ENCODE assay signal across 9 cellular contexts in genomic region chr1:38804062-38804886, GRCh38. TPM values are rescaled to one million over a fixed set of nuclear protein-coding genes. Genes with fewer than 3 reads are reported as not detected.
DNase-seq lines count a peak whose midpoint lies in the region; ATAC-seq and TF ChIP-seq lines count a peak whose summit lies in the region.
"Had no signal": no experiment of that assay in that cellular context is flagged by ENCODE, and none has a peak within 500 bp of the region (broad histone marks: within the 10 kb centered on the region; RNA-seq: fewer than 3 reads in every experiment).

No MANE protein-coding gene starts in this region.

- H3K27me3 Mint-ChIP-seq in type B pancreatic cell: peaks cover 73% of the 10 kb centered on the region

- H3K4me1 Mint-ChIP-seq in type B pancreatic cell (ENCODE audit: unreplicated experiment): no peaks in the 10 kb centered on the region

- DNase-seq in left ventricle myocardium inferior (no peak), left cardiac atrium (no peak), type B pancreatic cell (ENCODE audit: extremely low spot score, unreplicated experiment) (no peak), SK-N-DZ (ENCODE audit: low spot score) (no peak), HCEC 1CT (no peak)
- no peak for DNase-seq in activated CD4-positive, alpha-beta T cell treated with anti-CD3 and anti-CD28 coated beads, Interleukin-2, amount 50 U/mL, for 1 hour

- no peak for ATAC-seq in left cardiac atrium

- intact Hi-C loops in left ventricle myocardium inferior (cut with micrococcal nuclease): no loop called here
- intact Hi-C loops in left cardiac atrium (cut with DNase I): no loop called here

- no peak for TF ChIP-seq CTCF in left ventricle myocardium inferior (IDR thresholded peaks at IDR 0.05; ENCODE audit: borderline replicate concordance)
- TF ChIP-seq CTCF in WI38 (IDR thresholded peaks at IDR 0.05; ENCODE audit: low read depth, low read length): no peak
- no peak for TF ChIP-seq CTCF in type B pancreatic cell (conservative IDR thresholded peaks at IDR 0.05)

- H3K27me3 ChIP-seq in left ventricle myocardium inferior (ENCODE audit: low read depth): peaks cover 89% of the 10 kb centered on the region
- H3K27me3 ChIP-seq in iPS-15b (ENCODE audit: control insufficient read depth, insufficient read depth, low read length): peaks cover 69% of the 10 kb centered on the region

- H3K4me1 ChIP-seq in left ventricle myocardium inferior (peaks cover 4% of the 10 kb centered on the region), iPS-15b (ENCODE audit: control insufficient read depth, insufficient read depth, low read length) (no peaks in the 10 kb centered on the region)

- H3K4me3 ChIP-seq in left ventricle myocardium inferior (peak overlapping the region; percentile 52), WI38 (ENCODE audit: low read depth, low read length) (peak overlapping the region; percentile 35; the same call in 1 of the 2 replicates), iPS-15b (ENCODE audit: low read depth, low read length) (peak overlapping the region; percentile 43)

- no peaks in the 10 kb centered on the region for H3K36me3 Mint-ChIP-seq in type B pancreatic cell

- no peaks in the 10 kb centered on the region for H3K36me3 ChIP-seq in left ventricle myocardium inferior
- no peaks in the 10 kb centered on the region for H3K36me3 ChIP-seq in iPS-15b (ENCODE audit: control insufficient read depth, insufficient read depth, low read length)

- peak overlapping the region; percentile 47 for H3K9ac ChIP-seq in iPS-15b (ENCODE audit: low read depth, low read length)

- no peak overlapping the region for H3K27ac ChIP-seq in left ventricle myocardium inferior (replicated peaks)

- no peaks in the 10 kb centered on the region for H3K9me3 Mint-ChIP-seq in type B pancreatic cell
- H3K9me3 Mint-ChIP-seq: activated naive CD4-positive, alpha-beta T cell treated with anti-CD3 and anti-CD28 coated beads, Interleukin-2, amount 50 U/mL, for 72 hours had no signal

- no peak overlapping the region for H3K27ac Mint-ChIP-seq in type B pancreatic cell
- H3K27ac Mint-ChIP-seq: activated naive CD4-positive, alpha-beta T cell treated with anti-CD3 and anti-CD28 coated beads, Interleukin-2, amount 50 U/mL, for 72 hours had no signal

- H3K4me3 Mint-ChIP-seq in type B pancreatic cell: peak overlapping the region; percentile 83

- no peaks in the 10 kb centered on the region for H3K9me3 ChIP-seq in left ventricle myocardium inferior (replicated peaks)
- no peaks in the 10 kb centered on the region for H3K9me3 ChIP-seq in iPS-15b (ENCODE audit: control insufficient read depth, insufficient read depth, low read length)

RNA-seq across cellular contexts. Expression of gene RRAGC, which starts 55.3 kb away (rescaled TPM):
- total RNA-seq in left ventricle myocardium inferior: 20.0 TPM
- total RNA-seq in left cardiac atrium: 10 to 100 TPM; 20.9 to 21.3 TPM
- total RNA-seq in type B pancreatic cell (ENCODE audit: low replicate concordance): 25.3 and 26.1 TPM in 2 replicates
- polyA plus RNA-seq in SK-N-DZ (2014; cell fraction: cytosol; rRNA removed): 6.9 and 7.3 TPM in 2 replicates
- 3.9 and 5.0 TPM in 2 replicates for polyA plus RNA-seq in SK-N-DZ (2014; cell fraction: nucleus; rRNA removed)
